9 cellular contexts compared by ENCODE assay signal in the genomic region with DNA sequence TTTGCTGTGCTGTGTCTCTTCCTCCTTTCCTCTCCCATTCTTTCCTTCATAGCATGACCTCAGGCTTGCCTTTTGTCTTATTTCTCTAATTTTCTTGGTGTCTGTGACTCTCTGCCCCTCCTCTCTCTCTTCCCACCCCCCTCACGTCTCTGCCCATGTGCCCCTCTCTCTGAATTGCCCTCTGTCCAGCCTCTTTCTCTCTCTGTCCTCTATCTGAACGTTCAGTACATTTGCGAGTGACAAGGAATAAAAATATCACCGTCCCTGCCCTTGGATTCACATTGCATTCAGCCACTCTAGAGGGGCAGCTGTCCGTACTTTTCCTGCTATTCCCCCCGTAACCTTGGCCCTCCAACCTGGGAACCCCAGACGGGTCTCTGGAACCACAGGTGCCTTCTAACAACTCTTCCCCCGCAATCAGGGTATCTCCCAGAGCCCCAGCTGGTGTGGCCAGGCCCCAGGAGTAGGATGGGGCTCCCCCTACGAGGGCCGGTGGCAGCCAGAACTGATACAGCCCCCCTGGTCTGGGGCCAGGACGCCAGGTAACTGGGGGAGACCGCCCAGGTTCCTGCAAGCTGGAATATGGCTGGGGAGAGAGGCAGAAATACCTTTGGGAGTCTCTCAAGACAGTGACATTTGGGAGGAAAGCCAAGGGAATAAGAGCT. TPM values are rescaled to one million over a fixed set of nuclear protein-coding genes. Genes with fewer than 3 reads are reported as not detected.
DNase-seq lines count a peak whose midpoint lies in the region; ATAC-seq and TF ChIP-seq lines count a peak whose summit lies in the region.
"Had no signal": no experiment of that assay in that cellular context is flagged by ENCODE, and none has a peak within 500 bp of the region (broad histone marks: within the 10 kb centered on the region; RNA-seq: fewer than 3 reads in every experiment).

No MANE protein-coding gene starts in this region.

- POLR2A ChIA-PET in Caco-2 (lab: Charles Lee): no interaction called here

- peaks cover 29% of the 10 kb centered on the region for H3K79me2 ChIP-seq in fibroblast of lung (ENCODE audit: control insufficient read depth, insufficient read depth, low read length)

- peaks cover 5% of the 10 kb centered on the region for H3K4me1 ChIP-seq in Caco-2
- peaks cover 3% of the 10 kb centered on the region for H3K4me1 ChIP-seq in RWPE2 (ENCODE audit: insufficient read depth, poor library complexity, severe bottlenecking)
- H3K4me1 ChIP-seq in fibroblast of lung (ENCODE audit: control insufficient read depth, extremely low read depth, insufficient read depth, low read length): peaks cover 12% of the 10 kb centered on the region

- H3K36me3 ChIP-seq in Caco-2 (ENCODE audit: control insufficient read depth, insufficient read depth, low read length) (peaks cover 1% of the 10 kb centered on the region), RWPE2 (ENCODE audit: low read depth) (peaks cover 54% of the 10 kb centered on the region), fibroblast of lung (ENCODE audit: control insufficient read depth, insufficient read depth, low read length) (peaks cover 25% of the 10 kb centered on the region)

- peak overlapping the region; percentile 86 for H3K4me2 ChIP-seq in fibroblast of lung (ENCODE audit: extremely low read depth, insufficient read depth, low read length)

- BruUV-seq in Caco-2 (replicated peaks; lab: Mats Ljungman, UMichigan): TSS peak; percentile 58

- intact Hi-C loops in Caco-2 (cut with micrococcal nuclease; ENCODE audit: unreplicated experiment): no loop called here

- H3K9ac ChIP-seq in fibroblast of lung (ENCODE audit: insufficient read depth, low read length): no peak overlapping the region

- H3K27me3 ChIP-seq in Caco-2 (replicated peaks; ENCODE audit: control insufficient read depth, insufficient read depth, low read length) (no peaks in the 10 kb centered on the region), RWPE2 (ENCODE audit: insufficient read depth, poor library complexity, severe bottlenecking) (no peaks in the 10 kb centered on the region), fibroblast of lung (ENCODE audit: control insufficient read depth, insufficient read depth, low read length) (no peaks in the 10 kb centered on the region)

- no peaks in the 10 kb centered on the region for H3K9me3 ChIP-seq in Caco-2
- no peaks in the 10 kb centered on the region for H3K9me3 ChIP-seq in RWPE2 (ENCODE audit: severe bottlenecking)
- no peaks in the 10 kb centered on the region for H3K9me3 ChIP-seq in fibroblast of lung (ENCODE audit: control insufficient read depth, insufficient read depth, low read depth, low read length)

- H2AFZ ChIP-seq in fibroblast of lung (ENCODE audit: low read length): no peak overlapping the region

- H3K27ac Mint-ChIP-seq in Caco-2 (ENCODE audit: unreplicated experiment): peak overlapping the region; percentile 26
- H3K27ac Mint-ChIP-seq in osteocyte (ENCODE audit: unreplicated experiment): peak overlapping the region; percentile 34

- H3K9me3 Mint-ChIP-seq in Caco-2 (ENCODE audit: unreplicated experiment): no peaks in the 10 kb centered on the region
- H3K9me3 Mint-ChIP-seq in osteocyte (ENCODE audit: unreplicated experiment): no peaks in the 10 kb centered on the region

- H3K4me3 Mint-ChIP-seq in Caco-2 (ENCODE audit: unreplicated experiment) (peak overlapping the region; percentile 84), osteocyte (ENCODE audit: unreplicated experiment) (peak overlapping the region; percentile 88)

- CTCF ChIA-PET in Caco-2 (lab: Charles Lee): no interaction called here

- DNase-seq in Caco-2 (no peak), RWPE2 (ENCODE audit: low spot score) (no peak), fibroblast of lung (ENCODE audit: low read depth in 2 of 2) (no peak), osteocyte (ENCODE audit: extremely low spot score, unreplicated experiment) (no peak), mucosa of gallbladder (ENCODE audit: low spot score) (no peak), COLO829 (ENCODE audit: low spot score) (no peak), NCI-H1436 (lab: John Stamatoyannopoulos, UW) (no peak), H4 (ENCODE audit: low spot score) (no peak)
- DNase-seq: NCI-H1092 had no signal

- H3K27ac ChIP-seq in RWPE2 (ENCODE audit: poor library complexity, severe bottlenecking) (peak overlapping the region; percentile 65), fibroblast of lung (ENCODE audit: insufficient read depth, low read length) (peak overlapping the region; percentile 12)

- no peaks in the 10 kb centered on the region for H3K4me1 Mint-ChIP-seq in Caco-2 (ENCODE audit: low read depth, unreplicated experiment)
- H3K4me1 Mint-ChIP-seq in osteocyte (ENCODE audit: unreplicated experiment): peaks cover 23% of the 10 kb centered on the region

- no peaks in the 10 kb centered on the region for H4K20me1 ChIP-seq in fibroblast of lung (ENCODE audit: control insufficient read depth, extremely low read depth, insufficient read depth, low read length)

- H3K27me3 Mint-ChIP-seq in Caco-2 (ENCODE audit: insufficient read depth, unreplicated experiment): no peaks in the 10 kb centered on the region
- no peaks in the 10 kb centered on the region for H3K27me3 Mint-ChIP-seq in osteocyte (ENCODE audit: unreplicated experiment)

- H3K4me3 ChIP-seq in Caco-2 (ENCODE audit: low read depth, low read length) (peak overlapping the region; percentile 78), RWPE2 (ENCODE audit: severe bottlenecking) (peak overlapping the region; percentile 87), fibroblast of lung (replicated peaks in 1 of 4; ENCODE audit: control extremely low read depth in 1 of 4, insufficient read depth in 1 of 4, low read depth in 3 of 4, low read length in 4 of 4) (peak overlapping the region; percentile 68 to 95 (median 92))

- no peak for TF ChIP-seq CTCF in Caco-2 (IDR thresholded peaks at IDR 0.05; ENCODE audit: insufficient read depth in 1 of 2, low read depth in 1 of 2, low read length in 1 of 2, severe bottlenecking in 1 of 2, unreplicated experiment in 1 of 2)
- no peak for TF ChIP-seq CTCF in RWPE2 (IDR thresholded peaks at IDR 0.05; ENCODE audit: poor library complexity, severe bottlenecking)
- no peak for TF ChIP-seq CTCF in fibroblast of lung (conservative IDR thresholded peaks at IDR 0.05 in 1 of 2, IDR thresholded peaks at IDR 0.05 in 1 of 2; ENCODE audit: low read depth in 1 of 2, low read length in 2 of 2)
- no peak for TF ChIP-seq CTCF in osteocyte (IDR thresholded peaks at IDR 0.05)

- no peak for ATAC-seq in RWPE2 (ENCODE audit: low read depth)

- H3K36me3 Mint-ChIP-seq in Caco-2 (ENCODE audit: insufficient read depth, unreplicated experiment): peaks cover 37% of the 10 kb centered on the region
- H3K36me3 Mint-ChIP-seq in osteocyte (ENCODE audit: unreplicated experiment): peaks cover 30% of the 10 kb centered on the region

RNA-seq across cellular contexts. Expression of gene KIF1C, which starts 1.8 kb away (rescaled TPM):
- total RNA-seq in Caco-2 (2022): 87.5 and 92.0 TPM in 2 replicates
- 52.4 and 86.0 TPM in 2 replicates for total RNA-seq in fibroblast of lung
- 68.1 and 70.5 TPM in 2 replicates for polyA plus RNA-seq in fibroblast of lung
- polyA plus RNA-seq in fibroblast of lung (2012): 104 and 119 TPM in 2 replicates
- polyA minus RNA-seq in fibroblast of lung (ENCODE audit: low replicate concordance): 90.0 and 98.0 TPM in 2 replicates
- 123 and 127 TPM in 2 replicates for total RNA-seq in osteocyte
- 234 TPM for total RNA-seq in mucosa of gallbladder
- 9.9 and 13.0 TPM in 2 replicates for total RNA-seq in H4 (2014; rRNA removed; shearing (Covaris generic))

RNA-seq across cellular contexts. Expression of gene INCA1, which starts 2.2 kb away (rescaled TPM):
- total RNA-seq in Caco-2 (2022) (0.64 and 1.4 TPM in 2 replicates), fibroblast of lung (0.26 and 0.33 TPM in 2 replicates), osteocyte (0.89 and 1.8 TPM in 2 replicates), mucosa of gallbladder (1.4 TPM)
- polyA plus RNA-seq in fibroblast of lung: 0.28 and 0.38 TPM in 2 replicates
- polyA plus RNA-seq in fibroblast of lung (2012): 1.1 and 1.6 TPM in 2 replicates
- polyA minus RNA-seq in fibroblast of lung (ENCODE audit: low replicate concordance): 6.9 TPM in 1 of 2 replicates, not detected in the other
- 0.23 and 0.39 TPM in 2 replicates for total RNA-seq in H4 (2014; rRNA removed; shearing (Covaris generic))

RNA-seq across cellular contexts. Expression of gene CAMTA2, which starts 12.1 kb away (rescaled TPM):
- 16.2 and 18.8 TPM in 2 replicates for total RNA-seq in Caco-2 (2022)
- total RNA-seq in fibroblast of lung: 8.5 and 18.3 TPM in 2 replicates
- 12.4 and 16.1 TPM in 2 replicates for polyA plus RNA-seq in fibroblast of lung
- polyA plus RNA-seq in fibroblast of lung (2012): 28.3 and 34.4 TPM in 2 replicates
- polyA minus RNA-seq in fibroblast of lung (ENCODE audit: low replicate concordance): 69.9 and 79.8 TPM in 2 replicates
- total RNA-seq in osteocyte: 69.4 and 83.5 TPM in 2 replicates
- 68.0 TPM for total RNA-seq in mucosa of gallbladder
- 0.90 and 0.97 TPM in 2 replicates for total RNA-seq in H4 (2014; rRNA removed; shearing (Covaris generic))

RNA-seq across cellular contexts. Expression of gene SPAG7, which starts 31.9 kb away (rescaled TPM):
- total RNA-seq in Caco-2 (2022) (20.5 and 23.1 TPM in 2 replicates), fibroblast of lung (42.9 and 62.8 TPM in 2 replicates), osteocyte (90.8 and 92.9 TPM in 2 replicates), mucosa of gallbladder (54.2 TPM)
- polyA plus RNA-seq in fibroblast of lung: 80.8 and 83.0 TPM in 2 replicates
- polyA plus RNA-seq in fibroblast of lung (2012): 71.3 and 76.9 TPM in 2 replicates
- polyA minus RNA-seq in fibroblast of lung (ENCODE audit: low replicate concordance): 15.0 and 20.9 TPM in 2 replicates
- 24.0 and 32.2 TPM in 2 replicates for total RNA-seq in H4 (2014; rRNA removed; shearing (Covaris generic))

RNA-seq across cellular contexts. Expression of gene SLC52A1, which starts 35.7 kb away (rescaled TPM):
- not detected in 2 replicates for total RNA-seq in Caco-2 (2022)
- total RNA-seq in fibroblast of lung: 0.26 and 0.66 TPM in 2 replicates
- not detected in 2 replicates for polyA plus RNA-seq in fibroblast of lung
- polyA plus RNA-seq in fibroblast of lung (2012): not detected in 2 replicates
- not detected in 2 replicates for polyA minus RNA-seq in fibroblast of lung (ENCODE audit: low replicate concordance)
- total RNA-seq in osteocyte: not detected in 2 replicates
- total RNA-seq in mucosa of gallbladder: not detected
- not detected in 2 replicates for total RNA-seq in H4 (2014; rRNA removed; shearing (Covaris generic))
